Comparison of ENCODE assay signal across 11 cellular contexts in genomic region chr12:59499774-59500173, GRCh38.
DNase-seq lines count a peak whose midpoint lies in the region; ATAC-seq lines count a peak whose summit lies in the region.
"Had no signal": no experiment of that assay in that cellular context is flagged by ENCODE, and none has a peak within 500 bp of the region (broad histone marks: within the 10 kb centered on the region; RNA-seq: fewer than 3 reads in every experiment).

No MANE protein-coding gene starts in this region.

- no peaks in the 10 kb centered on the region for H3K9me3 Mint-ChIP-seq in activated CD4-positive, alpha-beta T cell treated with anti-CD3 and anti-CD28 coated beads for 36 hours (ENCODE audit: low read depth)
- H3K9me3 Mint-ChIP-seq in stimulated activated effector memory CD8-positive, alpha-beta T cell treated with anti-CD3 and anti-CD28 coated beads, Interleukin-12 subunit alpha, Interleukin-12 subunit beta, amount 100 ng/mL, for 72 hours: no peaks in the 10 kb centered on the region

- no peak for DNase-seq in activated CD4-positive, alpha-beta T cell treated with anti-CD3 and anti-CD28 coated beads for 36 hours
- no peak for DNase-seq in activated CD4-positive, alpha-beta T cell treated with anti-CD3 and anti-CD28 coated beads, Interleukin-2, amount 50 U/mL, for 48 hours
- no peak for DNase-seq in stimulated activated effector memory CD8-positive, alpha-beta T cell treated with anti-CD3 and anti-CD28 coated beads, Interleukin-12 subunit alpha, Interleukin-12 subunit beta, amount 100 ng/mL, for 72 hours (ENCODE audit: low spot score in 2 of 2)
- DNase-seq in HuH-7.5 (ENCODE audit: low spot score) (no peak), GM19238 (ENCODE audit: insufficient read length, low spot score) (no peak), hepatic stellate cell (ENCODE audit: low spot score) (no peak)
- DNase-seq: H7, kidney glomerular epithelial cell, NCI-H1092 had no signal

- H3K4me1 Mint-ChIP-seq in activated CD4-positive, alpha-beta T cell treated with anti-CD3 and anti-CD28 coated beads for 36 hours: peaks cover 18% of the 10 kb centered on the region
- peaks cover 7% of the 10 kb centered on the region for H3K4me1 Mint-ChIP-seq in stimulated activated effector memory CD8-positive, alpha-beta T cell treated with anti-CD3 and anti-CD28 coated beads, Interleukin-12 subunit alpha, Interleukin-12 subunit beta, amount 100 ng/mL, for 72 hours

- H3K4me3 Mint-ChIP-seq in activated CD4-positive, alpha-beta T cell treated with anti-CD3 and anti-CD28 coated beads for 36 hours: no peak overlapping the region
- H3K4me3 Mint-ChIP-seq in stimulated activated effector memory CD8-positive, alpha-beta T cell treated with anti-CD3 and anti-CD28 coated beads, Interleukin-12 subunit alpha, Interleukin-12 subunit beta, amount 100 ng/mL, for 72 hours: no peak overlapping the region

- POLR2A ChIA-PET in activated CD4-positive, alpha-beta T cell treated with anti-CD3 and anti-CD28 coated beads for 36 hours (lab: Charles Lee): no interaction called here

- H3K36me3 Mint-ChIP-seq in activated CD4-positive, alpha-beta T cell treated with anti-CD3 and anti-CD28 coated beads for 36 hours (ENCODE audit: low read depth): no peaks in the 10 kb centered on the region
- H3K36me3 Mint-ChIP-seq in stimulated activated effector memory CD8-positive, alpha-beta T cell treated with anti-CD3 and anti-CD28 coated beads, Interleukin-12 subunit alpha, Interleukin-12 subunit beta, amount 100 ng/mL, for 72 hours: no peaks in the 10 kb centered on the region

- peak; percentile 80 for ATAC-seq in activated CD4-positive, alpha-beta T cell treated with anti-CD3 and anti-CD28 coated beads for 36 hours
- ATAC-seq in GM21619 (IDR thresholded peaks at IDR 0.05; ENCODE audit: unreplicated experiment): peak; percentile 98
- ATAC-seq in HG03108 (IDR thresholded peaks at IDR 0.05; ENCODE audit: unreplicated experiment): peak; percentile 87
- peak; percentile 66 for ATAC-seq in stimulated activated effector memory CD8-positive, alpha-beta T cell treated with anti-CD3 and anti-CD28 coated beads, Interleukin-12 subunit alpha, Interleukin-12 subunit beta, amount 100 ng/mL, for 72 hours

- H3K27ac Mint-ChIP-seq in activated CD4-positive, alpha-beta T cell treated with anti-CD3 and anti-CD28 coated beads for 36 hours: no peak overlapping the region
- H3K27ac Mint-ChIP-seq in stimulated activated effector memory CD8-positive, alpha-beta T cell treated with anti-CD3 and anti-CD28 coated beads, Interleukin-12 subunit alpha, Interleukin-12 subunit beta, amount 100 ng/mL, for 72 hours: no peak overlapping the region

- intact Hi-C loops in activated CD4-positive, alpha-beta T cell treated with anti-CD3 and anti-CD28 coated beads for 36 hours (cut with DNase I, micrococcal nuclease): loop anchor here in 1 of 2 experiments (1.0 kb wide), 1 partner anchor 97 kb away; the partner anchor contains the start of gene SLC16A7

- H3K27me3 Mint-ChIP-seq in activated CD4-positive, alpha-beta T cell treated with anti-CD3 and anti-CD28 coated beads for 36 hours: no peaks in the 10 kb centered on the region

- CTCF ChIA-PET in activated CD4-positive, alpha-beta T cell treated with anti-CD3 and anti-CD28 coated beads for 36 hours (lab: Charles Lee): interaction anchor here (0.6 to 1.9 kb wide), 2 partner anchors 308 to 524 kb away, joined by 3 to 5 read pairs; no protein-coding TSS in a partner anchor
